ENCODE assay signal across 17 cellular contexts in genomic region chr2:69297216-69297615, GRCh38.
DNase-seq lines count a peak whose midpoint lies in the region; ATAC-seq, FAIRE-seq and TF ChIP-seq lines count a peak whose summit lies in the region.
"Had no signal": no experiment of that assay in that cellular context is flagged by ENCODE, and none has a peak within 500 bp of the region (broad histone marks: within the 10 kb centered on the region; RNA-seq: fewer than 3 reads in every experiment).

No MANE protein-coding gene starts in this region.

- H3K27me3 ChIP-seq in IMR-90 (ENCODE audit: control insufficient read depth, insufficient read depth, low read length): no peaks in the 10 kb centered on the region
- no peaks in the 10 kb centered on the region for H3K27me3 ChIP-seq in mesenchymal stem cell (ENCODE audit: control insufficient read depth in 1 of 2, insufficient read depth in 1 of 2, low read length in 2 of 2)
- no peaks in the 10 kb centered on the region for H3K27me3 ChIP-seq in naive thymus-derived CD4-positive, alpha-beta T cell (ENCODE audit: control insufficient read depth in 2 of 2, insufficient read depth in 2 of 2, low read length in 2 of 2)
- H3K27me3 ChIP-seq: BLaER1 treated with 17β-estradiol and CSF1 and Interleukin-3, amounts not matched to agents 10 nM and 100 nM had no signal

- H3K9me3 Mint-ChIP-seq in activated naive CD4-positive, alpha-beta T cell treated with anti-CD3 and anti-CD28 coated beads for 36 hours: no peaks in the 10 kb centered on the region
- peaks cover 0 to 1% (median 0%) of the 10 kb centered on the region in 11 donors for H3K9me3 Mint-ChIP-seq in naive thymus-derived CD4-positive, alpha-beta T cell
- H3K9me3 Mint-ChIP-seq: CD8-positive, alpha-beta T cell; HFFc6 had no signal

- H2AK5ac ChIP-seq in IMR-90 (ENCODE audit: low read depth, low read length): peak overlapping the region; percentile 73
- H2AK5ac ChIP-seq in mesenchymal stem cell (ENCODE audit: low read length, severe bottlenecking): peak overlapping the region; percentile 71

- no peak for FAIRE-seq in A549 (lab: Jason Lieb, UNC)
- FAIRE-seq: GM12878, HepG2 had no signal

- no peak overlapping the region for H3K56ac ChIP-seq in IMR-90 (ENCODE audit: extremely low read depth, insufficient read depth, low read length)

- peaks cover 36% of the 10 kb centered on the region for H3K9me1 ChIP-seq in IMR-90 (ENCODE audit: insufficient read depth, low read length)

- TF ChIP-seq RAD21 in A549 (conservative IDR thresholded peaks at IDR 0.05 in 1 of 2, IDR thresholded peaks at IDR 0.05 in 1 of 2) (no peak), IMR-90 (IDR thresholded peaks at IDR 0.05; ENCODE audit: low read length) (no peak)

- in situ Hi-C loops in IMR-90 (cut with MboI; ENCODE audit: low sequenced_read_pairs): no loop called here

- TF ChIP-seq POLR2A in A549 (IDR thresholded peaks at IDR 0.05; ENCODE audit: low read length) (no peak), IMR-90 (IDR thresholded peaks at IDR 0.05; ENCODE audit: low read depth, low read length) (no peak)

- peak overlapping the region; percentile 79 for H2BK20ac ChIP-seq in IMR-90 (ENCODE audit: low read depth, low read length)

- peak overlapping the region; percentile 68 to 84; a peak in 5 of 6 replicates for H3K27ac ChIP-seq in A549
- no peak overlapping the region for H3K27ac ChIP-seq in IMR-90 (ENCODE audit: insufficient read depth, low read length)
- no peak overlapping the region for H3K27ac ChIP-seq in mesenchymal stem cell (ENCODE audit: low read length, poor library complexity, severe bottlenecking)
- no peak overlapping the region for H3K27ac ChIP-seq in naive thymus-derived CD4-positive, alpha-beta T cell (ENCODE audit: low read depth, low read length)

- H3K36me3 ChIP-seq in IMR-90 (ENCODE audit: control insufficient read depth, insufficient read depth, low read length) (no peaks in the 10 kb centered on the region), mesenchymal stem cell (ENCODE audit: control insufficient read depth in 1 of 2, insufficient read depth in 2 of 2, low read depth in 1 of 2, low read length in 2 of 2) (no peaks in the 10 kb centered on the region)
- H3K36me3 ChIP-seq in naive thymus-derived CD4-positive, alpha-beta T cell (ENCODE audit: control insufficient read depth in 2 of 3, insufficient read depth in 3 of 3, low read length in 3 of 3): no peaks in the 10 kb centered on the region
- H3K36me3 ChIP-seq: BLaER1 treated with 17β-estradiol and CSF1 and Interleukin-3, amounts not matched to agents 10 nM and 100 nM had no signal

- no peaks in the 10 kb centered on the region for H3K36me3 Mint-ChIP-seq in activated naive CD4-positive, alpha-beta T cell treated with anti-CD3 and anti-CD28 coated beads for 36 hours (ENCODE audit: low read depth)
- no peaks in the 10 kb centered on the region for H3K36me3 Mint-ChIP-seq in naive thymus-derived CD4-positive, alpha-beta T cell
- H3K36me3 Mint-ChIP-seq: CD8-positive, alpha-beta T cell had no signal

- DNase-seq in A549 (ENCODE audit: low read depth in 1 of 2, low spot score in 1 of 2) (no peak), IMR-90 (no peak), mesenchymal stem cell (no peak), sciatic nerve (ENCODE audit: low spot score) (no peak), GDM1 (lab: John Stamatoyannopoulos, UW) (no peak)
- no peak for DNase-seq in activated naive CD4-positive, alpha-beta T cell treated with anti-CD3 and anti-CD28 coated beads for 36 hours
- DNase-seq in naive thymus-derived CD4-positive, alpha-beta T cell: no peak
- DNase-seq: 8988T; Calu3; CD8-positive, alpha-beta T cell; DMS79 treated with DMSO at 0.1 percent for 48 hours; HFFc6 had no signal

- H3K27me3 Mint-ChIP-seq in activated naive CD4-positive, alpha-beta T cell treated with anti-CD3 and anti-CD28 coated beads for 36 hours (ENCODE audit: low read depth): peaks cover 1% of the 10 kb centered on the region
- peaks cover 0 to 25% (median 8%) of the 10 kb centered on the region in 5 donors for H3K27me3 Mint-ChIP-seq in naive thymus-derived CD4-positive, alpha-beta T cell

- no TSS peak for BruUV-seq in IMR-90 (replicated peaks; lab: Mats Ljungman, UMichigan)

- peak overlapping the region; percentile 1 to 65; a peak in 2 of 4 replicates for H4K8ac ChIP-seq in IMR-90 (ENCODE audit: low read depth in 2 of 2, low read length in 2 of 2)
- peak overlapping the region; percentile 90 for H4K8ac ChIP-seq in mesenchymal stem cell (ENCODE audit: low read length)

- H3K23ac ChIP-seq in IMR-90 (ENCODE audit: low read depth, low read length) (peak overlapping the region; percentile 41; the same call in 1 of the 2 replicates), mesenchymal stem cell (ENCODE audit: low read length in 2 of 2) (no peak overlapping the region)

- no peaks in the 10 kb centered on the region for H3K4me1 Mint-ChIP-seq in activated naive CD4-positive, alpha-beta T cell treated with anti-CD3 and anti-CD28 coated beads for 36 hours (ENCODE audit: low read depth)
- H3K4me1 Mint-ChIP-seq in naive thymus-derived CD4-positive, alpha-beta T cell: peaks cover 0 to under 1% (median 0%) of the 10 kb centered on the region in 7 donors
- H3K4me1 Mint-ChIP-seq: B cell had no signal

- H3K9ac ChIP-seq in IMR-90 (ENCODE audit: low read depth, low read length) (no peak overlapping the region), mesenchymal stem cell (ENCODE audit: low read length) (no peak overlapping the region)
- H3K9ac ChIP-seq: BLaER1 treated with 17β-estradiol and CSF1 and Interleukin-3, amounts not matched to agents 10 nM and 100 nM had no signal

- no peak overlapping the region for H3K4me3 Mint-ChIP-seq in activated naive CD4-positive, alpha-beta T cell treated with anti-CD3 and anti-CD28 coated beads for 36 hours
- no peak overlapping the region for H3K4me3 Mint-ChIP-seq in naive thymus-derived CD4-positive, alpha-beta T cell
- H3K4me3 Mint-ChIP-seq: B cell; CD8-positive, alpha-beta T cell; HFFc6 had no signal

- peak overlapping the region; percentile 87 to 98 for H2BK12ac ChIP-seq in mesenchymal stem cell (ENCODE audit: low read length in 2 of 2)

- H3K4me1 ChIP-seq in A549 (peaks cover 36% of the 10 kb centered on the region), IMR-90 (ENCODE audit: control insufficient read depth, insufficient read depth, low read length) (peaks cover 23% of the 10 kb centered on the region), mesenchymal stem cell (ENCODE audit: control insufficient read depth, insufficient read depth, low read depth, low read length) (peaks cover 33% of the 10 kb centered on the region)
- no peaks in the 10 kb centered on the region for H3K4me1 ChIP-seq in naive thymus-derived CD4-positive, alpha-beta T cell (ENCODE audit: control insufficient read depth in 2 of 2, insufficient read depth in 2 of 2, low read length in 2 of 2)

- H3K27ac Mint-ChIP-seq in activated naive CD4-positive, alpha-beta T cell treated with anti-CD3 and anti-CD28 coated beads for 36 hours: no peak overlapping the region
- no peak overlapping the region for H3K27ac Mint-ChIP-seq in naive thymus-derived CD4-positive, alpha-beta T cell
- H3K27ac Mint-ChIP-seq: B cell; CD8-positive, alpha-beta T cell had no signal

- no peak for TF ChIP-seq EP300 in A549 (IDR thresholded peaks at IDR 0.05)

- no peak overlapping the region for H3K4me3 ChIP-seq in A549
- H3K4me3 ChIP-seq in IMR-90 (ENCODE audit: insufficient read depth, low read depth, low read length): no peak overlapping the region
- no peak overlapping the region for H3K4me3 ChIP-seq in mesenchymal stem cell (ENCODE audit: insufficient read depth in 1 of 2, low read depth in 1 of 2, low read length in 2 of 2)
- no peak overlapping the region for H3K4me3 ChIP-seq in naive thymus-derived CD4-positive, alpha-beta T cell (ENCODE audit: low read length)
- H3K4me3 ChIP-seq: BLaER1 treated with 17β-estradiol and CSF1 and Interleukin-3, amounts not matched to agents 10 nM and 100 nM; GM12878 had no signal

- no peak overlapping the region for H2AK9ac ChIP-seq in IMR-90 (replicated peaks; ENCODE audit: low read depth, low read length, poor library complexity)

- no peak for TF ChIP-seq CTCF in A549 (IDR thresholded peaks at IDR 0.05)
- no peak for TF ChIP-seq CTCF in IMR-90 (conservative IDR thresholded peaks at IDR 0.05; ENCODE audit: low read depth, low read length)

- H3K9me3 ChIP-seq in A549 (no peaks in the 10 kb centered on the region), IMR-90 (ENCODE audit: control insufficient read depth, insufficient read depth, low read length) (no peaks in the 10 kb centered on the region), mesenchymal stem cell (ENCODE audit: control insufficient read depth, low read length) (no peaks in the 10 kb centered on the region)
- H3K9me3 ChIP-seq in naive thymus-derived CD4-positive, alpha-beta T cell (ENCODE audit: control insufficient read depth in 2 of 3, low read length in 3 of 3): no peaks in the 10 kb centered on the region
- H3K9me3 ChIP-seq: BLaER1 treated with 17β-estradiol and CSF1 and Interleukin-3, amounts not matched to agents 10 nM and 100 nM had no signal

- H3K14ac ChIP-seq in IMR-90 (replicated peaks; ENCODE audit: low read depth, low read length) (no peak overlapping the region), mesenchymal stem cell (ENCODE audit: low read length in 2 of 2) (no peak overlapping the region)

- H3K4ac ChIP-seq in IMR-90 (ENCODE audit: low read depth, low read length) (peak overlapping the region; percentile 81), mesenchymal stem cell (ENCODE audit: low read depth in 1 of 2, low read length in 2 of 2) (peak overlapping the region; percentile 24 to 74)

- no peak overlapping the region for H3K18ac ChIP-seq in IMR-90 (ENCODE audit: low read depth, low read length)
- H3K18ac ChIP-seq in mesenchymal stem cell (ENCODE audit: low read depth in 1 of 2, low read length in 2 of 2): peak overlapping the region; percentile 31 to 74

- CTCF ChIA-PET in A549 (lab: Yijun Ruan, JAX) (interaction anchor here (1.0 to 3.5 kb wide), 2 partner anchors 9 to 10 kb away, joined by 5 to 27 read pairs; no protein-coding TSS in a partner anchor), IMR-90 (lab: Yijun Ruan, JAX) (no interaction called here)
- CTCF ChIA-PET in activated naive CD4-positive, alpha-beta T cell treated with anti-CD3 and anti-CD28 coated beads for 36 hours (lab: Charles Lee): no interaction called here
- CTCF ChIA-PET in naive thymus-derived CD4-positive, alpha-beta T cell (lab: Charles Lee): no interaction called here

- intact Hi-C loops in IMR-90 (cut with micrococcal nuclease) (no loop called here), sciatic nerve (cut with DNase I) (no loop called here)
- intact Hi-C loops in activated naive CD4-positive, alpha-beta T cell treated with anti-CD3 and anti-CD28 coated beads for 36 hours (cut with micrococcal nuclease): no loop called here
- intact Hi-C loops in naive thymus-derived CD4-positive, alpha-beta T cell (cut with micrococcal nuclease): no loop called here

- H2AFZ ChIP-seq in IMR-90 (replicated peaks; ENCODE audit: low read length, poor library complexity): no peak overlapping the region
- H2AFZ ChIP-seq in mesenchymal stem cell (ENCODE audit: low read depth, low read length): no peak overlapping the region

- dilution Hi-C loops in IMR-90 (cut with HindIII; ENCODE audit: low sequenced_read_pairs, unreplicated experiment): no loop called here

- H2BK120ac ChIP-seq in IMR-90 (ENCODE audit: low read depth, low read length): peak overlapping the region; percentile 87
- peak overlapping the region; percentile 91 for H2BK120ac ChIP-seq in mesenchymal stem cell (ENCODE audit: low read depth, low read length)

- POLR2A ChIA-PET in A549 (lab: Yijun Ruan, JAX): no interaction called here
- POLR2A ChIA-PET in IMR-90 (lab: Charles Lee; ENCODE audit: unreplicated experiment): no interaction called here
- POLR2A ChIA-PET in naive thymus-derived CD4-positive, alpha-beta T cell (lab: Charles Lee): no interaction called here

- H4K20me1 ChIP-seq in IMR-90 (ENCODE audit: insufficient read depth, low read length): no peaks in the 10 kb centered on the region
- H4K20me1 ChIP-seq: BLaER1 treated with 17β-estradiol and CSF1 and Interleukin-3, amounts not matched to agents 10 nM and 100 nM had no signal

- H2BK15ac ChIP-seq in IMR-90 (ENCODE audit: low read depth, low read length): peak overlapping the region; percentile 59; the same call in 2 of the 3 replicates
- H2BK15ac ChIP-seq in mesenchymal stem cell (ENCODE audit: low read depth, poor library complexity, severe bottlenecking): peak overlapping the region; percentile 18

- ATAC-seq in A549 (no peak), IMR-90 (ENCODE audit: low read depth) (no peak), sciatic nerve (peak; percentile 56)
- ATAC-seq in naive thymus-derived CD4-positive, alpha-beta T cell: no peak
- ATAC-seq: CD8-positive, alpha-beta T cell; GM12878; HCT116 had no signal

- 95% methylated on average over 12 of the region's 12 CpGs for WGBS in A549 (ENCODE audit: missing lambda C conversion rate)
- 95% methylated on average over 3 of the region's 12 CpGs; no CpG with 5 or more reads in 1 of the 2 experiments for WGBS in IMR-90 (ENCODE audit: extremely low coverage in 2 of 2, insufficient read length in 1 of 2), 2 experiments
- WGBS in mesenchymal stem cell: 93% methylated on average over 10 of the region's 12 CpGs

- peak overlapping the region; percentile 64 for H4K91ac ChIP-seq in IMR-90 (ENCODE audit: insufficient read depth, low read depth, low read length)
- peak overlapping the region; percentile 95 for H4K91ac ChIP-seq in mesenchymal stem cell (ENCODE audit: low read length)

- peak overlapping the region; percentile 5; the same call in 1 of the 2 replicates for H4K5ac ChIP-seq in IMR-90 (ENCODE audit: low read depth, low read length)

- H2BK5ac ChIP-seq in IMR-90 (ENCODE audit: low read depth, low read length, poor library complexity, severe bottlenecking) (peak overlapping the region; percentile 52), mesenchymal stem cell (ENCODE audit: low read depth, low read length, poor library complexity, severe bottlenecking) (no peak overlapping the region)

- H3K4me2 ChIP-seq in A549 (no peak overlapping the region), IMR-90 (ENCODE audit: low read depth, low read length) (no peak overlapping the region), mesenchymal stem cell (ENCODE audit: low read length, poor library complexity, severe bottlenecking) (no peak overlapping the region)

- H3K79me1 ChIP-seq in IMR-90 (ENCODE audit: low read depth in 1 of 2, low read length in 2 of 2) (0 out of 4 replicates have a peak, but pooled peaks cover 0 to 4% of the 10 kb centered on the region in 2 experiments), mesenchymal stem cell (replicated peaks; ENCODE audit: low read length, poor library complexity, severe bottlenecking) (no peaks in the 10 kb centered on the region)

Comparison
In these comparisons a context has a peak if more than half of its experiments do, and no peak if none do; other contexts are left out.
1. H3K27ac ChIP-seq: peak in A549 (2 of 2); none in IMR-90 (single experiment), mesenchymal stem cell (single experiment) and naive thymus-derived CD4-positive, alpha-beta T cell (single experiment).